Comparison of ENCODE assay signal across 13 cellular contexts in genomic region chr3:27326211-27326948, GRCh38. TPM values are rescaled to one million over a fixed set of nuclear protein-coding genes. Genes with fewer than 3 reads are reported as not detected.
DNase-seq lines count a peak whose midpoint lies in the region; ATAC-seq and TF ChIP-seq lines count a peak whose summit lies in the region.
"Had no signal": no experiment of that assay in that cellular context is flagged by ENCODE, and none has a peak within 500 bp of the region (broad histone marks: within the 10 kb centered on the region; RNA-seq: fewer than 3 reads in every experiment).

No MANE protein-coding gene starts in this region.

- ATAC-seq in RWPE2 (ENCODE audit: low read depth) (peak; percentile 92), GM18868 (IDR thresholded peaks at IDR 0.05; ENCODE audit: unreplicated experiment) (no peak), T-helper 17 cell (no peak)

- TF ChIP-seq CTCF in RWPE2 (IDR thresholded peaks at IDR 0.05; ENCODE audit: poor library complexity, severe bottlenecking) = no peak
- no peak for TF ChIP-seq CTCF in fibroblast of mammary gland (conservative IDR thresholded peaks at IDR 0.05; ENCODE audit: control insufficient read depth, insufficient read depth, low read depth, low read length)
- no peak for TF ChIP-seq CTCF in GM10248 (IDR thresholded peaks at IDR 0.05; ENCODE audit: control extremely low read depth, extremely low read depth, low read depth, missing control alignments)

- no peaks in the 10 kb centered on the region for H3K27me3 Mint-ChIP-seq in T-helper 17 cell
- H3K27me3 Mint-ChIP-seq: stimulated activated naive CD8-positive, alpha-beta T cell treated with anti-CD3 and anti-CD28 coated beads, Interleukin-15, Interleukin-2, amounts not matched to agents 100 ng/mL and 50 ng/mL, for 24 hours had no signal

- H3K4me1 Mint-ChIP-seq in T-helper 17 cell = no peaks in the 10 kb centered on the region

- H3K27ac ChIP-seq in RWPE2 (ENCODE audit: poor library complexity, severe bottlenecking) = peak overlapping the region; percentile 51
- H3K27ac ChIP-seq: C4-2B had no signal

- H3K4me3 Mint-ChIP-seq in T-helper 17 cell = no peak overlapping the region
- H3K4me3 Mint-ChIP-seq: stimulated activated naive CD8-positive, alpha-beta T cell treated with anti-CD3 and anti-CD28 coated beads, Interleukin-15, Interleukin-2, amounts not matched to agents 100 ng/mL and 50 ng/mL, for 24 hours had no signal

- POLR2A ChIA-PET in GM10248 (lab: Yijun Ruan, JAX) = no interaction called here

- no peak overlapping the region for H3K4me3 ChIP-seq in RWPE2 (ENCODE audit: severe bottlenecking)
- H3K4me3 ChIP-seq in fibroblast of mammary gland (ENCODE audit: control insufficient read depth, low read depth, low read length) = no peak overlapping the region
- H3K4me3 ChIP-seq: coronary artery had no signal

- H3K27ac Mint-ChIP-seq in T-helper 17 cell = no peak overlapping the region
- H3K27ac Mint-ChIP-seq: stimulated activated naive CD8-positive, alpha-beta T cell treated with anti-CD3 and anti-CD28 coated beads, Interleukin-15, Interleukin-2, amounts not matched to agents 100 ng/mL and 50 ng/mL, for 24 hours had no signal

- peaks cover 16% of the 10 kb centered on the region for H3K4me1 ChIP-seq in RWPE2 (ENCODE audit: insufficient read depth, poor library complexity, severe bottlenecking)

- H3K36me3 Mint-ChIP-seq in T-helper 17 cell (ENCODE audit: low read depth) = no peaks in the 10 kb centered on the region

- no peaks in the 10 kb centered on the region for H3K9me3 ChIP-seq in RWPE2 (ENCODE audit: severe bottlenecking)
- no peaks in the 10 kb centered on the region for H3K9me3 ChIP-seq in T-helper 17 cell (ENCODE audit: control insufficient read depth, low read length, poor library complexity, severe bottlenecking)

- H3K36me3 ChIP-seq in RWPE2 (ENCODE audit: low read depth) = no peaks in the 10 kb centered on the region

- no peaks in the 10 kb centered on the region for H3K27me3 ChIP-seq in RWPE2 (ENCODE audit: insufficient read depth, poor library complexity, severe bottlenecking)

- peak; percentile 75 for DNase-seq in AG08396 (ENCODE audit: low spot score)
- DNase-seq in RWPE2 (ENCODE audit: low spot score) = no peak
- DNase-seq in fibroblast of mammary gland (ENCODE audit: low read depth) = peak; percentile 93
- peak; percentile 89 for DNase-seq in non-pigmented ciliary epithelial cell (ENCODE audit: low read depth)
- no peak for DNase-seq in NCI-H2171 treated with DMSO at 0.1 percent for 48 hours (lab: John Stamatoyannopoulos, UW)
- no peak for DNase-seq in T-helper 17 cell
- no peak for DNase-seq in GM10248 (ENCODE audit: extremely low spot score)
- DNase-seq: activated T-cell treated with anti-CD3 and anti-CD28 coated beads for 4 hours, NCI-H774 had no signal

- CTCF ChIA-PET in GM10248 (lab: Yijun Ruan, JAX) = interaction anchor here (1.0 to 2.2 kb wide), 3 partner anchors 8 to 23 kb away, joined by 3 to 7 read pairs (median 4); no protein-coding TSS in a partner anchor

RNA-seq across cellular contexts. Expression of gene NEK10, which starts 42.8 kb away (rescaled TPM):
- total RNA-seq in T-helper 17 cell = 1 to 10 TPM; 1.7 to 2.3 TPM

Comparison
In these comparisons a context has a peak if more than half of its experiments do, and no peak if none do; other contexts are left out.
1. DNase-seq: peak in AG08396 (single experiment), fibroblast of mammary gland (single experiment) and non-pigmented ciliary epithelial cell (single experiment); none in RWPE2 (single experiment), NCI-H2171 treated with DMSO at 0.1 percent for 48 hours (single experiment), T-helper 17 cell (0 of 3) and GM10248 (single experiment).